Comparison of ENCODE assay signal across 16 cellular contexts in the genomic region with DNA sequence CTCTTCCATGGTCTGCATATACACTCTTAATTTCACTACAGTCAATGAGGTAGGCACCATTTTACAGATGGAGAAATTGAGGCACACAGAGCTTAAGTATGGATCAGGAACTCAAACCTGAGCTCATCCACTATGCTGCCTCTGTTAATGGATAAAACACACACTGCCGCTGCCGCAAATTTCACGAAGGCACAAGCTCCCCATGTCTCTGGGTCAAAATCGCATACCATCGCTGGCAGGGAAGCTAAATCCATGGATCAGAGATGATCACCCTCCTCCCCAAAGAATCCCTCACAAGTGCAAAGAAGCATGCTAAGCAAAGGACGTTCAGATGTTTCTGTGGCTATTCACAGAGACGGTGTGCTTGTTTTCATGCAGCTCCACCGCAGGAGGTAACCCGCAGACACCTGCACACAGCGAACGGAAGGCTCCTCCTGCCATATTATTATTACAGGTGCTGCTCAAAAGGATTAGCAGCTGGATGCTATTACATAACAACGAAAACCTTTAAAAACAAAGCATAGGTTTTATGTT.
DNase-seq lines count a peak whose midpoint lies in the region; ATAC-seq, FAIRE-seq and TF ChIP-seq lines count a peak whose summit lies in the region.
"Had no signal": no experiment of that assay in that cellular context is flagged by ENCODE, and none has a peak within 500 bp of the region (broad histone marks: within the 10 kb centered on the region; RNA-seq: fewer than 3 reads in every experiment).

No MANE protein-coding gene starts in this region.

- H3K4ac ChIP-seq in mesenchymal stem cell (ENCODE audit: low read depth in 1 of 2, low read length in 2 of 2): no peak overlapping the region

- no peak overlapping the region for H3K23ac ChIP-seq in mesenchymal stem cell (ENCODE audit: low read length in 2 of 2)

- H4K8ac ChIP-seq in mesenchymal stem cell (ENCODE audit: low read length): no peak overlapping the region

- no peaks in the 10 kb centered on the region for H3K9me3 ChIP-seq in T-helper 17 cell (ENCODE audit: control insufficient read depth, low read length, poor library complexity, severe bottlenecking)
- H3K9me3 ChIP-seq in mesenchymal stem cell (ENCODE audit: control insufficient read depth, low read length): no peaks in the 10 kb centered on the region
- H3K9me3 ChIP-seq in right cardiac atrium (ENCODE audit: control insufficient read depth, low read length): no peaks in the 10 kb centered on the region
- no peaks in the 10 kb centered on the region for H3K9me3 ChIP-seq in upper lobe of left lung
- H3K9me3 ChIP-seq: ascending aorta had no signal

- H3K14ac ChIP-seq in mesenchymal stem cell (ENCODE audit: low read length in 2 of 2): no peak overlapping the region

- peaks cover 24% of the 10 kb centered on the region for H3K4me1 ChIP-seq in mesenchymal stem cell (ENCODE audit: control insufficient read depth, insufficient read depth, low read depth, low read length)
- peaks cover 13% of the 10 kb centered on the region for H3K4me1 ChIP-seq in right cardiac atrium (ENCODE audit: control insufficient read depth, insufficient read depth, low read length)
- H3K4me1 ChIP-seq in upper lobe of left lung: peaks cover 11 to 59% (median 28%) of the 10 kb centered on the region in 4 donors

- no peak for FAIRE-seq in urothelium cell line (lab: Jason Lieb, UNC)

- no peak overlapping the region for H4K91ac ChIP-seq in mesenchymal stem cell (ENCODE audit: low read length)

- peaks cover 33% of the 10 kb centered on the region for H3K4me1 Mint-ChIP-seq in T-helper 17 cell

- WGBS in mesenchymal stem cell: 81% methylated on average over 10 of the region's 12 CpGs
- WGBS in right cardiac atrium: 81% methylated on average over 12 of the region's 12 CpGs
- 84 to 93% methylated on average over 12 of the region's 12 CpGs for WGBS in upper lobe of left lung, 2 donors

- no peak overlapping the region for H3K4me2 ChIP-seq in mesenchymal stem cell (ENCODE audit: low read length, poor library complexity, severe bottlenecking)

- DNase-seq in DMS153 (lab: John Stamatoyannopoulos, UW): peak; percentile 38
- no peak for DNase-seq in DMS153 treated with DMSO at 0.1 percent for 48 hours (lab: John Stamatoyannopoulos, UW; ENCODE audit: unreplicated experiment)
- DNase-seq in NCI-H2081 (lab: John Stamatoyannopoulos, UW): peak; percentile 76 to 93
- no peak for DNase-seq in T-helper 17 cell
- no peak for DNase-seq in mesenchymal stem cell
- DNase-seq in urothelium cell line (ENCODE audit: low spot score): no peak
- no peak for DNase-seq in right cardiac atrium
- DNase-seq in upper lobe of left lung: no peak
- DNase-seq: activated CD8-positive, alpha-beta memory T cell treated with anti-CD3 and anti-CD28 coated beads for 24 hours; naive B cell; NCI-H1436; stimulated activated CD4-positive, alpha-beta T cell treated with anti-CD3 and anti-CD28 coated beads, Interleukin-12 subunit alpha, Interleukin-12 subunit beta, amount 100 ng/mL, for 4 hours; stimulated activated CD8-positive, alpha-beta memory T cell treated with anti-CD3 and anti-CD28 coated beads, Interleukin-4, amount 100 ng/mL, for 48 hours had no signal

- H2BK15ac ChIP-seq in mesenchymal stem cell (ENCODE audit: low read depth, poor library complexity, severe bottlenecking): no peak overlapping the region

- TF ChIP-seq CTCF in upper lobe of left lung (IDR thresholded peaks at IDR 0.05): no peak

- ATAC-seq in T-helper 17 cell: no peak
- no peak for ATAC-seq in right cardiac atrium
- no peak for ATAC-seq in upper lobe of left lung (ENCODE audit: low FRiP score in 2 of 2)

- H2AK5ac ChIP-seq in mesenchymal stem cell (ENCODE audit: low read length, severe bottlenecking): no peak overlapping the region

- intact Hi-C loops in right cardiac atrium (cut with DNase I): loop anchor here in 1 of 4 donors (10.0 kb wide), 1 partner anchor 111 kb away; a partner anchor contains a TSS

- H3K27me3 ChIP-seq in mesenchymal stem cell (ENCODE audit: control insufficient read depth in 1 of 2, insufficient read depth in 1 of 2, low read length in 2 of 2) (no peaks in the 10 kb centered on the region), right cardiac atrium (ENCODE audit: control insufficient read depth, insufficient read depth) (no peaks in the 10 kb centered on the region), upper lobe of left lung (no peaks in the 10 kb centered on the region)
- H3K27me3 ChIP-seq: ascending aorta had no signal

- peak overlapping the region; percentile 94 for H3K27ac ChIP-seq in mesenchymal stem cell (ENCODE audit: low read length, poor library complexity, severe bottlenecking)
- no peak overlapping the region for H3K27ac ChIP-seq in right cardiac atrium (ENCODE audit: low read length)
- H3K27ac ChIP-seq in upper lobe of left lung: no peak overlapping the region
- H3K27ac ChIP-seq: 22Rv1, HL-60 had no signal

- peak overlapping the region; percentile 57 for H3K27ac Mint-ChIP-seq in T-helper 17 cell

- H2BK120ac ChIP-seq in mesenchymal stem cell (ENCODE audit: low read depth, low read length): no peak overlapping the region

- no peak overlapping the region for H2BK12ac ChIP-seq in mesenchymal stem cell (ENCODE audit: low read length in 2 of 2)

- no peak for TF ChIP-seq POLR2A in upper lobe of left lung (IDR thresholded peaks at IDR 0.05)

- H3K36me3 ChIP-seq in mesenchymal stem cell (ENCODE audit: control insufficient read depth in 1 of 2, insufficient read depth in 2 of 2, low read depth in 1 of 2, low read length in 2 of 2) (peaks cover 6 to 14% of the 10 kb centered on the region in 2 experiments), upper lobe of left lung (peaks cover 0 to 6% (median 1%) of the 10 kb centered on the region in 4 donors)

- no peak overlapping the region for H3K18ac ChIP-seq in mesenchymal stem cell (ENCODE audit: low read depth in 1 of 2, low read length in 2 of 2)

- no peak overlapping the region for H2AFZ ChIP-seq in mesenchymal stem cell (ENCODE audit: low read depth, low read length)

- H3K4me3 Mint-ChIP-seq in T-helper 17 cell: peak overlapping the region; percentile 59

- TF ChIP-seq EP300 in upper lobe of left lung (IDR thresholded peaks at IDR 0.05): no peak

- peaks cover 8% of the 10 kb centered on the region for H3K79me1 ChIP-seq in mesenchymal stem cell (replicated peaks; ENCODE audit: low read length, poor library complexity, severe bottlenecking)

- H3K36me3 Mint-ChIP-seq in T-helper 17 cell (ENCODE audit: low read depth): peaks cover 2% of the 10 kb centered on the region
- H3K36me3 Mint-ChIP-seq: naive B cell had no signal

- no peaks in the 10 kb centered on the region for H3K27me3 Mint-ChIP-seq in T-helper 17 cell
- H3K27me3 Mint-ChIP-seq: naive B cell had no signal

- no peak overlapping the region for H3K9ac ChIP-seq in mesenchymal stem cell (ENCODE audit: low read length)

- H3K4me3 ChIP-seq in mesenchymal stem cell (ENCODE audit: insufficient read depth in 1 of 2, low read depth in 1 of 2, low read length in 2 of 2) (no peak overlapping the region), right cardiac atrium (ENCODE audit: low read length) (no peak overlapping the region), upper lobe of left lung (no peak overlapping the region)
- H3K4me3 ChIP-seq: ascending aorta had no signal

- H2BK5ac ChIP-seq in mesenchymal stem cell (ENCODE audit: low read depth, low read length, poor library complexity, severe bottlenecking): no peak overlapping the region

Comparison
In these comparisons a context has a peak if more than half of its experiments do, and no peak if none do; other contexts are left out.
1. DNase-seq: peak in DMS153 (single experiment) and NCI-H2081 (2 of 2); none in DMS153 treated with DMSO at 0.1 percent for 48 hours (single experiment), T-helper 17 cell (0 of 3), mesenchymal stem cell (single experiment), urothelium cell line (single experiment), right cardiac atrium (0 of 3) and upper lobe of left lung (0 of 2).